Comparison of ENCODE assay signal across 11 cellular contexts in genomic region chrX:11113731-11114130, GRCh38. TPM values are rescaled to one million over a fixed set of nuclear protein-coding genes. Genes with fewer than 3 reads are reported as not detected.
DNase-seq lines count a peak whose midpoint lies in the region; ATAC-seq and TF ChIP-seq lines count a peak whose summit lies in the region.
"Had no signal": no experiment of that assay in that cellular context is flagged by ENCODE, and none has a peak within 500 bp of the region (broad histone marks: within the 10 kb centered on the region; RNA-seq: fewer than 3 reads in every experiment).

No MANE protein-coding gene starts in this region.

- H3K4me1 Mint-ChIP-seq in activated naive CD4-positive, alpha-beta T cell treated with anti-CD3 and anti-CD28 coated beads, Interleukin-2, amount 50 U/mL, for 24 hours, result peaks cover 22% of the 10 kb centered on the region
- peaks cover 23 to 25% of the 10 kb centered on the region in 2 donors for H3K4me1 Mint-ChIP-seq in immature natural killer cell

- H3K36me3 ChIP-seq in upper lobe of right lung, result peaks cover 40% of the 10 kb centered on the region

- no peak for DNase-seq in activated naive CD4-positive, alpha-beta T cell treated with anti-CD3 and anti-CD28 coated beads, Interleukin-2, amount 50 U/mL, for 16 hours
- DNase-seq in RPMI8226 (peak; percentile 54), immature natural killer cell (no peak), upper lobe of right lung (no peak), inferior parietal cortex (ENCODE audit: extremely low spot score) (no peak)
- no peak for DNase-seq in stimulated activated naive CD4-positive, alpha-beta T cell (lab: John Stamatoyannopoulos, UW)
- DNase-seq: NCI-H510A treated with DMSO at 0.1 percent for 48 hours; stimulated activated CD4-positive, alpha-beta T cell treated with anti-CD3 and anti-CD28 coated beads, Interleukin-2, amount 100 ng/mL, for 24 hours had no signal

- TF ChIP-seq CTCF in upper lobe of right lung (IDR thresholded peaks at IDR 0.05), result no peak

- no peak overlapping the region for H3K4me3 Mint-ChIP-seq in activated naive CD4-positive, alpha-beta T cell treated with anti-CD3 and anti-CD28 coated beads, Interleukin-2, amount 50 U/mL, for 24 hours
- no peak overlapping the region for H3K4me3 Mint-ChIP-seq in immature natural killer cell

- intact Hi-C loops in upper lobe of right lung (cut with DNase I), result no loop called here

- ATAC-seq in upper lobe of right lung (peak; percentile 28), HG03571 (IDR thresholded peaks at IDR 0.05; ENCODE audit: unreplicated experiment) (no peak)
- ATAC-seq: HCT116 had no signal

- no peaks in the 10 kb centered on the region for H3K27me3 Mint-ChIP-seq in activated naive CD4-positive, alpha-beta T cell treated with anti-CD3 and anti-CD28 coated beads, Interleukin-2, amount 50 U/mL, for 24 hours
- H3K27me3 Mint-ChIP-seq in immature natural killer cell (ENCODE audit: low read depth in 3 of 3), result peaks cover 7 to 14% (median 10%) of the 10 kb centered on the region in 3 donors

- H3K9me3 Mint-ChIP-seq in activated naive CD4-positive, alpha-beta T cell treated with anti-CD3 and anti-CD28 coated beads, Interleukin-2, amount 50 U/mL, for 24 hours, result no peaks in the 10 kb centered on the region
- H3K9me3 Mint-ChIP-seq in immature natural killer cell, result no peaks in the 10 kb centered on the region

- H3K4me1 ChIP-seq in upper lobe of right lung, result peaks cover 5% of the 10 kb centered on the region

- H3K27ac ChIP-seq in upper lobe of right lung, result no peak overlapping the region

- H3K27me3 ChIP-seq in upper lobe of right lung, result no peaks in the 10 kb centered on the region

- no peak overlapping the region for H3K4me3 ChIP-seq in upper lobe of right lung

- H3K27ac Mint-ChIP-seq in activated naive CD4-positive, alpha-beta T cell treated with anti-CD3 and anti-CD28 coated beads, Interleukin-2, amount 50 U/mL, for 24 hours, result peak overlapping the region; percentile 87
- H3K27ac Mint-ChIP-seq in immature natural killer cell, result peak overlapping the region in 5 of 6 donors; percentile 4 to 94 (median 53)

- H3K36me3 Mint-ChIP-seq in activated naive CD4-positive, alpha-beta T cell treated with anti-CD3 and anti-CD28 coated beads, Interleukin-2, amount 50 U/mL, for 24 hours, result peaks cover 7% of the 10 kb centered on the region
- peaks cover 0 to 6% (median 4%) of the 10 kb centered on the region in 3 donors for H3K36me3 Mint-ChIP-seq in immature natural killer cell

- no peaks in the 10 kb centered on the region for H3K9me3 ChIP-seq in upper lobe of right lung

RNA-seq across cellular contexts. Expression of gene HCCS, which starts 2.6 kb away (rescaled TPM):
- polyA plus RNA-seq in immature natural killer cell, result 10 to 100 TPM; 23.7 to 26.4 (median 24.1) TPM
- 19.4 TPM for total RNA-seq in upper lobe of right lung
